Comparison of ENCODE assay signal across 14 cellular contexts in genomic region chrX:37779857-37780256, GRCh38. TPM values are rescaled to one million over a fixed set of nuclear protein-coding genes. Genes with fewer than 3 reads are reported as not detected.
DNase-seq lines count a peak whose midpoint lies in the region; ATAC-seq and TF ChIP-seq lines count a peak whose summit lies in the region.
"Had no signal": no experiment of that assay in that cellular context is flagged by ENCODE, and none has a peak within 500 bp of the region (broad histone marks: within the 10 kb centered on the region; RNA-seq: fewer than 3 reads in every experiment).

Gene CYBB, plus strand, starts transcription at chrX:37780059. Its CDS starts 19 bp downstream, at chrX:37780078.

- no peak for TF ChIP-seq CTCF in GM12864 (IDR thresholded peaks at IDR 0.05; ENCODE audit: low read depth, low read length, missing control alignments)
- no peak for TF ChIP-seq CTCF in ovary (IDR thresholded peaks at IDR 0.05)
- no peak for TF ChIP-seq CTCF in activated CD8-positive, alpha-beta T cell treated with anti-CD3 and anti-CD28 coated beads for 36 hours (IDR thresholded peaks at IDR 0.05)

- H3K4me1 ChIP-seq in ovary (ENCODE audit: insufficient read depth) = no peaks in the 10 kb centered on the region
- H3K4me1 ChIP-seq: pancreas had no signal

- DNase-seq in GM12864 (ENCODE audit: low read depth) (no peak), RPMI8226 (peak; percentile 50), ovary (no peak), COLO668 (lab: John Stamatoyannopoulos, UW; ENCODE audit: unreplicated experiment) (no peak), germinal center (ENCODE audit: low spot score) (no peak)
- DNase-seq in activated CD8-positive, alpha-beta T cell treated with anti-CD3 and anti-CD28 coated beads for 36 hours = no peak
- DNase-seq: CD8-positive, alpha-beta memory T cell; NCI-H1048; NCI-H748 treated with DMSO at 0.1 percent for 48 hours; pancreas had no signal

- WGBS in ovary, 3 donors = 62 to 72% (median 63%) methylated on average over 2 of the region's 2 CpGs

- H3K27me3 Mint-ChIP-seq in activated CD8-positive, alpha-beta T cell treated with anti-CD3 and anti-CD28 coated beads for 36 hours = no peaks in the 10 kb centered on the region
- H3K27me3 Mint-ChIP-seq: CD8-positive, alpha-beta memory T cell had no signal

- POLR2A ChIA-PET in activated CD8-positive, alpha-beta T cell treated with anti-CD3 and anti-CD28 coated beads for 36 hours (lab: Charles Lee) = no interaction called here

- TF ChIP-seq EP300 in ovary (IDR thresholded peaks at IDR 0.05) = no peak

- no peaks in the 10 kb centered on the region for H3K9me3 ChIP-seq in ovary
- H3K9me3 ChIP-seq: pancreas had no signal

- H3K36me3 Mint-ChIP-seq in activated CD8-positive, alpha-beta T cell treated with anti-CD3 and anti-CD28 coated beads for 36 hours (ENCODE audit: low read depth) = no peaks in the 10 kb centered on the region
- H3K36me3 Mint-ChIP-seq: CD8-positive, alpha-beta memory T cell had no signal

- intact Hi-C loops in ovary (cut with DNase I) = no loop called here
- intact Hi-C loops in activated CD8-positive, alpha-beta T cell treated with anti-CD3 and anti-CD28 coated beads for 36 hours (cut with micrococcal nuclease) = no loop called here

- H3K27me3 ChIP-seq in ovary = no peaks in the 10 kb centered on the region
- H3K27me3 ChIP-seq: pancreas had no signal

- H3K27ac Mint-ChIP-seq in activated CD8-positive, alpha-beta T cell treated with anti-CD3 and anti-CD28 coated beads for 36 hours = no peak within 1 kb of the TSS
- H3K27ac Mint-ChIP-seq: CD8-positive, alpha-beta memory T cell; GM23338 had no signal

- CTCF ChIA-PET in activated CD8-positive, alpha-beta T cell treated with anti-CD3 and anti-CD28 coated beads for 36 hours (lab: Charles Lee) = no interaction called here

- H3K4me3 ChIP-seq in GM12864 (ENCODE audit: low read depth, low read length) (peak within 1 kb of the TSS; percentile 56), ovary (no peak within 1 kb of the TSS)
- H3K4me3 ChIP-seq: GM23338, pancreas had no signal

- H3K27ac ChIP-seq in ovary = no peak within 1 kb of the TSS
- H3K27ac ChIP-seq: pancreas had no signal

- H3K4me3 Mint-ChIP-seq in activated CD8-positive, alpha-beta T cell treated with anti-CD3 and anti-CD28 coated beads for 36 hours = no peak within 1 kb of the TSS
- H3K4me3 Mint-ChIP-seq: CD8-positive, alpha-beta memory T cell; GM23338 had no signal

- TF ChIP-seq POLR2A in ovary (IDR thresholded peaks at IDR 0.05) = no peak

- no peaks in the 10 kb centered on the region for H3K9me3 Mint-ChIP-seq in activated CD8-positive, alpha-beta T cell treated with anti-CD3 and anti-CD28 coated beads for 36 hours
- H3K9me3 Mint-ChIP-seq: CD8-positive, alpha-beta memory T cell; GM23338 had no signal

- ATAC-seq in GM21717 (IDR thresholded peaks at IDR 0.05; ENCODE audit: unreplicated experiment) = peak; percentile 35
- ATAC-seq in activated CD8-positive, alpha-beta T cell treated with anti-CD3 and anti-CD28 coated beads for 36 hours = no peak
- no peak for ATAC-seq in HG02610 (IDR thresholded peaks at IDR 0.05; ENCODE audit: unreplicated experiment)
- ATAC-seq: esophagus mucosa, GM23338, pancreas had no signal

- peaks cover 23% of the 10 kb centered on the region for H3K4me1 Mint-ChIP-seq in activated CD8-positive, alpha-beta T cell treated with anti-CD3 and anti-CD28 coated beads for 36 hours (ENCODE audit: low read depth)

- no peaks in the 10 kb centered on the region for H3K36me3 ChIP-seq in ovary
- H3K36me3 ChIP-seq: pancreas had no signal

RNA-seq across cellular contexts. Expression of gene CYBB, which starts in this region (rescaled TPM):
- 10 to 100 TPM in 6 of 7 donors, 1 to 10 TPM in 1; 7.6 to 35.6 (median 12.9) TPM for total RNA-seq in ovary
- 10 to 100 TPM in 1 of 2 donors, 1 to 10 TPM in 1; 3.5 to 37.2 TPM for polyA plus RNA-seq in ovary
- under 1 TPM; 0.07 to 0.25 TPM for total RNA-seq in activated CD8-positive, alpha-beta T cell treated with anti-CD3 and anti-CD28 coated beads for 36 hours
- total RNA-seq: GM23338 had no signal
- polyA plus RNA-seq: CD8-positive, alpha-beta memory T cell had no signal

Comparison
In these comparisons a context has a peak if more than half of its experiments do, and no peak if none do; other contexts are left out.
1. RNA of gene CYBB (total RNA-seq): 7.6 to 35.6 TPM in ovary; 0.07 to 0.25 TPM in activated CD8-positive, alpha-beta T cell treated with anti-CD3 and anti-CD28 coated beads for 36 hours; every median in the first group is over 4 times any median in the second.